Comparison of ENCODE assay signal across 9 cellular contexts in genomic region chr3:126523745-126524428, GRCh38. TPM values are rescaled to one million over a fixed set of nuclear protein-coding genes. Genes with fewer than 3 reads are reported as not detected.
DNase-seq lines count a peak whose midpoint lies in the region; ATAC-seq and TF ChIP-seq lines count a peak whose summit lies in the region.
"Had no signal": no experiment of that assay in that cellular context is flagged by ENCODE, and none has a peak within 500 bp of the region (broad histone marks: within the 10 kb centered on the region; RNA-seq: fewer than 3 reads in every experiment).

A gene with protein sequence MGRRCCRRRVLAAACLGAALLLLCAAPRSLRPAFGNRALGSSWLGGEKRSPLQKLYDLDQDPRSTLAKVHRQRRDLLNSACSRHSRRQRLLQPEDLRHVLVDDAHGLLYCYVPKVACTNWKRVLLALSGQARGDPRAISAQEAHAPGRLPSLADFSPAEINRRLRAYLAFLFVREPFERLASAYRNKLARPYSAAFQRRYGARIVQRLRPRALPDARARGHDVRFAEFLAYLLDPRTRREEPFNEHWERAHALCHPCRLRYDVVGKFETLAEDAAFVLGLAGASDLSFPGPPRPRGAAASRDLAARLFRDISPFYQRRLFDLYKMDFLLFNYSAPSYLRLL (plus strand): TSS chr3:126524155. CDS start chr3:126524333, 178 bp downstream.

- peaks cover 30% of the 10 kb centered on the region for H3K27me3 Mint-ChIP-seq in osteocyte (ENCODE audit: unreplicated experiment)

- DNase-seq in stimulated activated CD4-positive, alpha-beta T cell treated with anti-CD3 and anti-CD28 coated beads, Interleukin-15, amount 100 ng/mL, for 24 hours = peak; percentile 27
- no peak for DNase-seq in stimulated activated CD4-positive, alpha-beta T cell treated with anti-CD3 and anti-CD28 coated beads, Interleukin-2, amount 100 ng/mL, for 48 hours
- DNase-seq in SK-N-SH (peak; percentile 91), glomerular visceral epithelial cell (ENCODE audit: extremely low spot score) (peak; percentile 43), osteocyte (ENCODE audit: extremely low spot score, unreplicated experiment) (no peak), cerebellar nuclear complex (lab: John Stamatoyannopoulos, UW) (no peak), putamen (ENCODE audit: low spot score) (no peak)

- H3K4me3 Mint-ChIP-seq in osteocyte (ENCODE audit: unreplicated experiment) = peak within 1 kb of the TSS; percentile 40

- H3K4me1 ChIP-seq in SK-N-SH (ENCODE audit: control insufficient read depth in 1 of 2, insufficient read depth in 2 of 2, low read depth in 1 of 2, low read length in 1 of 2) = peaks cover 0 to 25% of the 10 kb centered on the region in 2 experiments; a peak in 1 of 4 replicates

- H3K27ac Mint-ChIP-seq in osteocyte (ENCODE audit: unreplicated experiment) = no peak within 1 kb of the TSS
- H3K27ac Mint-ChIP-seq: activated naive CD4-positive, alpha-beta T cell treated with anti-CD3 and anti-CD28 coated beads, Interleukin-2, amount 50 U/mL, for 72 hours had no signal

- peak within 1 kb of the TSS; percentile 76; the same call in 1 of the 2 replicates for H2AFZ ChIP-seq in SK-N-SH (ENCODE audit: low read depth)

- POLR2A ChIA-PET in SK-N-SH (lab: Yijun Ruan, JAX) = interaction anchor here (0.6 kb wide), 1 partner anchor 11 kb away, joined by 3 read pairs; no protein-coding TSS in a partner anchor

- H3K9me3 Mint-ChIP-seq in osteocyte (ENCODE audit: unreplicated experiment) = no peaks in the 10 kb centered on the region
- H3K9me3 Mint-ChIP-seq: activated naive CD4-positive, alpha-beta T cell treated with anti-CD3 and anti-CD28 coated beads, Interleukin-2, amount 50 U/mL, for 72 hours had no signal

- H3K9me2 ChIP-seq in SK-N-SH = no peaks in the 10 kb centered on the region

- no peak within 1 kb of the TSS for H3K27ac ChIP-seq in SK-N-SH (ENCODE audit: low read depth in 2 of 2, low read length in 1 of 2)

- H3K79me2 ChIP-seq in SK-N-SH (ENCODE audit: insufficient read depth) = no peaks in the 10 kb centered on the region

- no peaks in the 10 kb centered on the region for H4K20me1 ChIP-seq in SK-N-SH (ENCODE audit: insufficient read depth)

- CTCF ChIA-PET in SK-N-SH (lab: Yijun Ruan, JAX) = interaction anchor here (0.6 to 4.2 kb wide), 12 partner anchors 13 to 1024 kb away, joined by 3 to 45 read pairs (median 6); partner anchors contain the start of gene TXNRD3

- TF ChIP-seq CTCF in SK-N-SH (IDR thresholded peaks at IDR 0.05) = no peak; the same call in 1 of the 2 replicates
- TF ChIP-seq CTCF in osteocyte (IDR thresholded peaks at IDR 0.05) = no peak

- no peaks in the 10 kb centered on the region for H3F3A ChIP-seq in SK-N-SH (replicated peaks; ENCODE audit: insufficient read depth)

- no peak for TF ChIP-seq RAD21 in SK-N-SH (IDR thresholded peaks at IDR 0.05; ENCODE audit: low read length)

- H3K4me1 Mint-ChIP-seq in osteocyte (ENCODE audit: unreplicated experiment) = no peaks in the 10 kb centered on the region

- no peaks in the 10 kb centered on the region for H3K9me3 ChIP-seq in SK-N-SH

- 15% methylated on average over 10 of the region's 56 CpGs for WGBS in SK-N-SH (ENCODE audit: low lambda C conversion rate)

- TF ChIP-seq EP300 in SK-N-SH (IDR thresholded peaks at IDR 0.05; ENCODE audit: borderline replicate concordance in 1 of 2, low read depth in 1 of 2, low read length in 1 of 2) = no peak

- peak within 1 kb of the TSS; percentile 56 to 65 for H3K4me3 ChIP-seq in SK-N-SH (ENCODE audit: low read depth in 2 of 2, low read length in 1 of 2)

- no peak for ATAC-seq in GM19455 (IDR thresholded peaks at IDR 0.05; ENCODE audit: unreplicated experiment)

- no peaks in the 10 kb centered on the region for H3K36me3 ChIP-seq in SK-N-SH (replicated peaks in 1 of 2; ENCODE audit: control insufficient read depth in 1 of 2, insufficient read depth in 2 of 2, low read length in 1 of 2)

- peak within 1 kb of the TSS; percentile 87 for H3K4me2 ChIP-seq in SK-N-SH

- H3K9ac ChIP-seq in SK-N-SH = no peak within 1 kb of the TSS

- no peaks in the 10 kb centered on the region; the same call in 1 of the 2 replicates for H3K27me3 ChIP-seq in SK-N-SH (ENCODE audit: insufficient read depth)

- H3K36me3 Mint-ChIP-seq in osteocyte (ENCODE audit: unreplicated experiment) = no peaks in the 10 kb centered on the region
- H3K36me3 Mint-ChIP-seq: activated naive CD4-positive, alpha-beta T cell treated with anti-CD3 and anti-CD28 coated beads, Interleukin-2, amount 50 U/mL, for 72 hours had no signal

TF ChIP-seq in SK-N-SH, 30 proteins besides CTCF, POLR2A, EP300 and RAD21:
- TF ChIP-seq MXI1 (IDR thresholded peaks at IDR 0.05; ENCODE audit: low read depth, low read length) = peak; percentile 57; the same call in 1 of the 2 replicates
- no peak for TF ChIP-seq SMC3 (IDR thresholded peaks at IDR 0.05; ENCODE audit: low read depth, low read length)
- no peak for TF ChIP-seq TAF1 (IDR thresholded peaks at IDR 0.05; ENCODE audit: borderline replicate concordance, low read depth, low read length)

RNA-seq across cellular contexts. Expression of the gene that starts here (rescaled TPM):
- 0.37 and 0.41 TPM in 2 replicates for polyA plus RNA-seq in SK-N-SH (2012; rRNA removed)
- polyA plus RNA-seq in SK-N-SH (2012; cell fraction: cytosol; rRNA removed) = 0.26 and 0.37 TPM in 2 replicates
- 0.48 and 0.76 TPM in 2 replicates for polyA plus RNA-seq in SK-N-SH (2012; cell fraction: nucleus; rRNA removed)
- total RNA-seq in osteocyte = not detected in 2 replicates
- total RNA-seq: activated naive CD4-positive, alpha-beta T cell treated with anti-CD3 and anti-CD28 coated beads, Interleukin-2, amount 50 U/mL, for 72 hours had no signal

Comparison
In these comparisons a context has a peak if more than half of its experiments do, and no peak if none do; other contexts are left out.
1. DNase-seq: peak in stimulated activated CD4-positive, alpha-beta T cell treated with anti-CD3 and anti-CD28 coated beads, Interleukin-15, amount 100 ng/mL, for 24 hours (single experiment) and glomerular visceral epithelial cell (single experiment); none in stimulated activated CD4-positive, alpha-beta T cell treated with anti-CD3 and anti-CD28 coated beads, Interleukin-2, amount 100 ng/mL, for 48 hours (0 of 2), osteocyte (single experiment), cerebellar nuclear complex (0 of 2) and putamen (single experiment).
2. Peak in DNase-seq, H3K4me3 ChIP-seq and H3K4me2 ChIP-seq in SK-N-SH; RNA of the gene not detected or under 1 TPM.